8 cellular contexts compared by ENCODE assay signal in the genomic region with DNA sequence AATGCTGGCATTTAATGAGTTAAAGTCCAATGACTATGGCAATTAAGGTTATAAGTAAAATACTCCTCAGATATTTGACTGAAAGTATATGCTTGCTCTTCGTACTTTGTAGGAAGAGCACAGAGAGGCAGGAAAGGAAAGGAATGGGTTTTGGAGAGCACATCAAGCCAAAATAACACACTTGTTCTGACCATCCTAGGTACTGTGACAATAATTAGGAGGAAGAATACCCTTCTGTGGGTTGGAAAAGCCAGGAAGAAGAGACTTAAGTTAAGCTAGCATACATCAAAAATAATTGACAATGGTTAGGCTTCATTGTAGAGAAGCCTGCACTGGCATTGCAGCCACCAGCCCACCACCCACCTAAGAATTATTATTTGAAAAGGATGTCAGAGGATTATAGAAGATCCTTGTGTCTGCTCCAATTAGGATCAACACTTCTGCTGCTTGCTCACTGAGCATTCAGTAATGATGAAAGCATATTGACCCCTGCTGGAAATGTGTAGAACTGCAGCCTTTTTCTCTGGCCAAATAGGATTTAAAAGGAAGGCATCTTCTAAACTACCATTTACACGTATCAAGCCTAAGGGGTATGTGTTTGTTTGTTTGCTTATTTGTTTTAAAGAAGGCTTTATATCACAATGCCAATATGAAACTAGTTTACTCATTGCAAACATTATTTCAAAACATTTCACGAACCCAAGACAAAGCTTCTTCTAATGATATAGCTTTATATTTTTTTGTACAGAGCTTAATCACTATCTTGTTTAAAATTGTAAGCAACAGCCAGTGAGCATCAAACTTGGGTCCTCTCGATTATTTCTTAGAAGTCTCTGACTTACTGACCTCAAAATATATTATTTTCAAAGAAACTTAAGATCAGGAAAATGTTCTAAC.
A peak's percentile ranks its signal among the peaks of the same experiment; 100 is the strongest.
DNase-seq lines count a peak whose midpoint lies in the region; ATAC-seq and TF ChIP-seq lines count a peak whose summit lies in the region.

No MANE protein-coding gene starts in this region.

- H3K9me3 ChIP-seq in SK-N-MC (ENCODE audit: low read depth, low read length) = no peaks in the 10 kb centered on the region

- peak; percentile 81 for TF ChIP-seq CTCF in brain microvascular endothelial cell (IDR thresholded peaks at IDR 0.05; ENCODE audit: low read depth, low read length, missing control alignments)

- H3K9ac ChIP-seq in SK-N-MC (ENCODE audit: insufficient read length) = no peak overlapping the region

- peak; percentile 87 for ATAC-seq in HG02678 (IDR thresholded peaks at IDR 0.05; ENCODE audit: unreplicated experiment)

- H3K27ac ChIP-seq in SK-N-MC = no peak overlapping the region
- H3K27ac ChIP-seq in brain microvascular endothelial cell = no peak overlapping the region

- in situ Hi-C loops in brain microvascular endothelial cell (cut with HindIII; ENCODE audit: low pct_ligation_motif_present, low sequenced_read_pairs) = no loop called here

- no peaks in the 10 kb centered on the region for H3K36me3 ChIP-seq in SK-N-MC (ENCODE audit: insufficient read depth, low read length)
- H3K36me3 ChIP-seq in brain microvascular endothelial cell (replicated peaks) = no peaks in the 10 kb centered on the region

- no peaks in the 10 kb centered on the region for H3K27me3 ChIP-seq in brain microvascular endothelial cell (replicated peaks)

- H3K4me3 ChIP-seq in SK-N-MC (no peak overlapping the region), brain microvascular endothelial cell (ENCODE audit: low read depth, low read length) (no peak overlapping the region)

- DNase-seq in activated gamma-delta T cell treated with Interleukin-2 at 50 U/mL for 16 hours (peak; percentile 27), activated gamma-delta T cell (lab: John Stamatoyannopoulos, UW) (no peak), NCI-H1105 (lab: John Stamatoyannopoulos, UW) (peak; percentile 47), SK-N-MC (ENCODE audit: low read depth, low spot score) (peak; percentile 84), brain microvascular endothelial cell (peak; percentile 59), inferior parietal cortex (ENCODE audit: extremely low spot score) (peak; percentile 96)
- peak; percentile 60 for DNase-seq in stimulated activated CD4-positive, alpha-beta T cell treated with anti-CD3 and anti-CD28 coated beads, Interleukin-15, amount 100 ng/mL, for 24 hours
